In genomic region chr6:46015119-46015968, GRCh38 we compare ENCODE assay signal across 2 cellular contexts.
TF ChIP-seq lines count a peak whose summit lies in the region.

CLIC5 (minus strand) TSS chr6:46015860; CDS start chr6:46015542, 318 bp downstream.

TF ChIP-seq in IMR-90, 13 proteins besides CTCF, POLR2A, EP300 and RAD21:
- TF ChIP-seq NFE2L2 (IDR thresholded peaks at IDR 0.05; ENCODE audit: low read depth, low read length): no peak
- no peak for TF ChIP-seq USF2 (IDR thresholded peaks at IDR 0.05; ENCODE audit: low read depth, low read length)
- no peak for TF ChIP-seq RCOR1 (IDR thresholded peaks at IDR 0.05; ENCODE audit: insufficient replicate concordance, low read length)
- TF ChIP-seq ELK1 (IDR thresholded peaks at IDR 0.05; ENCODE audit: borderline replicate concordance, low read depth, low read length): no peak
- TF ChIP-seq CHD1 (IDR thresholded peaks at IDR 0.05; ENCODE audit: low read depth, low read length): no peak
- TF ChIP-seq FOS (IDR thresholded peaks at IDR 0.05; ENCODE audit: low read depth, low read length): no peak
- TF ChIP-seq MAFK (IDR thresholded peaks at IDR 0.05; ENCODE audit: low read depth, low read length): no peak
- TF ChIP-seq CEBPB (IDR thresholded peaks at IDR 0.05; ENCODE audit: low read depth, low read length): no peak
- TF ChIP-seq MAZ (IDR thresholded peaks at IDR 0.05; ENCODE audit: borderline replicate concordance, low read depth, low read length): no peak
- no peak for TF ChIP-seq MXI1 (IDR thresholded peaks at IDR 0.05; ENCODE audit: borderline replicate concordance, low read depth, low read length)
- TF ChIP-seq BHLHE40 (IDR thresholded peaks at IDR 0.05; ENCODE audit: low read depth, low read length): no peak

TF ChIP-seq in endothelial cell of umbilical vein, 7 proteins besides CTCF, POLR2A, EP300 and RAD21:
- TF ChIP-seq EZH2 (IDR thresholded peaks at IDR 0.05; ENCODE audit: borderline replicate concordance, low read depth, low read length, severe bottlenecking): peak; percentile 86
- TF ChIP-seq MAX (IDR thresholded peaks at IDR 0.05; ENCODE audit: insufficient read depth, insufficient read length): no peak
